ENCODE assay signal across 20 cellular contexts in the genomic region with DNA sequence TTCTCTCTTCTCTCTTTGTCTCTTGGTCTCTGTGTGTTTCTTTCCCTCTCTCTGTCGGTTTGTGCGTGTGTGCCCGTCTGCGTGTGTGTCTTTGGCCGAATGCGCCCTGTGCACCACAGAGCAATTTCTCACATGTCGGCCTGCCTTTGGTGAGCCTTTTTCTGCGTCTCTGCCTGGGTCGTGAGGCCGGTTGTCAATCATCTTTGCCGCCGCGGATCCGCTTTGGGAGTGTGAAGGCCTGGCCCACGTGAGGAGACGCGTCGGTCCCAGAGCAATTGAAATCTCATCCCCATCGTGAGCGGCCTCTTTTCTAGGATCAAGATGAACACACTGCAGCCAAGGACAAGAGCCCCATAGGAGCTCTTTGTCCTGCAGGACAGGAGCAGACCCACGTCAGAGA.
DNase-seq lines count a peak whose midpoint lies in the region; TF ChIP-seq lines count a peak whose summit lies in the region.
"Had no signal": no experiment of that assay in that cellular context is flagged by ENCODE, and none has a peak within 500 bp of the region (broad histone marks: within the 10 kb centered on the region; RNA-seq: fewer than 3 reads in every experiment).

No MANE protein-coding gene starts in this region.

- in situ Hi-C loops in GM23248 (cut with MboI) = no loop called here

- no peak overlapping the region for H3K4me2 ChIP-seq in GM23248 (ENCODE audit: unreplicated experiment)
- H3K4me2 ChIP-seq: A549; BLaER1 treated with 17β-estradiol and CSF1 and Interleukin-3, amounts not matched to agents 10 nM and 100 nM; GM23338 had no signal

- H3K27me3 Mint-ChIP-seq in chondrocyte (ENCODE audit: low read depth) (no peaks in the 10 kb centered on the region), nephron progenitor cell (ENCODE audit: low read depth, poor library complexity) (peaks cover 4% of the 10 kb centered on the region)
- H3K27me3 Mint-ChIP-seq: CD4-positive, alpha-beta T cell; CD8-positive, alpha-beta memory T cell had no signal

- H2AFZ ChIP-seq in GM23248 = peak overlapping the region; percentile 71; the same call in 1 of the 2 replicates
- H2AFZ ChIP-seq: GM23338 had no signal

- H3K27ac ChIP-seq in GM23248 = no peak overlapping the region
- H3K27ac ChIP-seq: A549; BLaER1 treated with 17β-estradiol and CSF1 and Interleukin-3, amounts not matched to agents 10 nM and 100 nM had no signal

- H3K9ac ChIP-seq in GM23248 = no peak overlapping the region
- H3K9ac ChIP-seq: BLaER1 treated with 17β-estradiol and CSF1 and Interleukin-3, amounts not matched to agents 10 nM and 100 nM had no signal

- peak; percentile 31 for DNase-seq in NCI-H2227 (lab: John Stamatoyannopoulos, UW; ENCODE audit: unreplicated experiment)
- no peak for DNase-seq in NCI-H2227 treated with DMSO at 0.1 percent for 48 hours (lab: John Stamatoyannopoulos, UW)
- no peak for DNase-seq in GM23248
- peak; percentile 77 for DNase-seq in chondrocyte (ENCODE audit: low spot score)
- DNase-seq in nephron progenitor cell = no peak
- no peak for DNase-seq in globus pallidus (ENCODE audit: low spot score)
- DNase-seq in medulla oblongata (ENCODE audit: extremely low spot score) = no peak
- DNase-seq: 8988T; ACHN; AML-193; CD4-positive, alpha-beta T cell; GDM1 had no signal

- H3K9me3 Mint-ChIP-seq in chondrocyte (ENCODE audit: low read depth) (peaks cover 18% of the 10 kb centered on the region), nephron progenitor cell (peaks cover 14% of the 10 kb centered on the region)
- H3K9me3 Mint-ChIP-seq: CD4-positive, alpha-beta T cell; CD8-positive, alpha-beta memory T cell had no signal

- H3K4me3 ChIP-seq in GM23248 = no peak overlapping the region
- H3K4me3 ChIP-seq: A549; BLaER1 treated with 17β-estradiol and CSF1 and Interleukin-3, amounts not matched to agents 10 nM and 100 nM; GM12878; GM23338 had no signal

- H3K9me2 ChIP-seq in GM23248 (ENCODE audit: insufficient read depth) = no peaks in the 10 kb centered on the region

- no peaks in the 10 kb centered on the region for H3K36me3 ChIP-seq in GM23248 (ENCODE audit: low read depth)
- H3K36me3 ChIP-seq: BE2C; BLaER1 treated with 17β-estradiol and CSF1 and Interleukin-3, amounts not matched to agents 10 nM and 100 nM had no signal

- H3K4me3 Mint-ChIP-seq in chondrocyte (ENCODE audit: unreplicated experiment) (no peak overlapping the region), nephron progenitor cell (no peak overlapping the region)
- H3K4me3 Mint-ChIP-seq: CD14-positive monocyte; CD4-positive, alpha-beta T cell; CD8-positive, alpha-beta memory T cell; GM23338; H9 had no signal

- H3K9me3 ChIP-seq in GM23248 (ENCODE audit: low read depth) = no peaks in the 10 kb centered on the region
- H3K9me3 ChIP-seq: A549; BE2C; BLaER1 treated with 17β-estradiol and CSF1 and Interleukin-3, amounts not matched to agents 10 nM and 100 nM had no signal

- no peak overlapping the region for H3K27ac Mint-ChIP-seq in chondrocyte (ENCODE audit: unreplicated experiment)
- peak overlapping the region; percentile 70 for H3K27ac Mint-ChIP-seq in nephron progenitor cell
- H3K27ac Mint-ChIP-seq: CD14-positive monocyte; CD8-positive, alpha-beta memory T cell; GM23338 had no signal

- H3F3A ChIP-seq in GM23248 (ENCODE audit: insufficient read depth) = no peaks in the 10 kb centered on the region

- TF ChIP-seq CTCF in chondrocyte (IDR thresholded peaks at IDR 0.05) (no peak), nephron progenitor cell (IDR thresholded peaks at IDR 0.05) (no peak)

- 80 to 92% methylated on average over 14 to 21 of the region's 21 CpGs for WGBS in GM23248 (ENCODE audit: low coverage in 1 of 2, low lambda C conversion rate in 2 of 2, missing lambda C conversion rate in 2 of 2), 2 experiments

- H3K36me3 Mint-ChIP-seq in chondrocyte (ENCODE audit: low read depth) (peaks cover 3% of the 10 kb centered on the region), nephron progenitor cell (ENCODE audit: low read depth) (no peaks in the 10 kb centered on the region)
- H3K36me3 Mint-ChIP-seq: CD14-positive monocyte; CD8-positive, alpha-beta memory T cell had no signal

- no peaks in the 10 kb centered on the region for H3K4me1 Mint-ChIP-seq in chondrocyte (ENCODE audit: low read depth)
- H3K4me1 Mint-ChIP-seq in nephron progenitor cell = no peaks in the 10 kb centered on the region
- H3K4me1 Mint-ChIP-seq: CD14-positive monocyte, GM23338, H9 had no signal

- H3K79me2 ChIP-seq in GM23248 (ENCODE audit: insufficient read depth) = no peaks in the 10 kb centered on the region

- no peaks in the 10 kb centered on the region for H3K27me3 ChIP-seq in GM23248 (replicated peaks; ENCODE audit: insufficient read depth)
- H3K27me3 ChIP-seq: BE2C; BLaER1 treated with 17β-estradiol and CSF1 and Interleukin-3, amounts not matched to agents 10 nM and 100 nM had no signal

- no peaks in the 10 kb centered on the region for H4K20me1 ChIP-seq in GM23248 (ENCODE audit: insufficient read depth)
- H4K20me1 ChIP-seq: BLaER1 treated with 17β-estradiol and CSF1 and Interleukin-3, amounts not matched to agents 10 nM and 100 nM had no signal

- no peaks in the 10 kb centered on the region for H3K4me1 ChIP-seq in GM23248 (ENCODE audit: insufficient read depth)
- H3K4me1 ChIP-seq: A549; BE2C; BLaER1 treated with 17β-estradiol and CSF1 and Interleukin-3, amounts not matched to agents 10 nM and 100 nM had no signal

Comparison
In these comparisons a context has a peak if more than half of its experiments do, and no peak if none do; other contexts are left out.
1. DNase-seq: peak in NCI-H2227 (single experiment) and chondrocyte (single experiment); none in NCI-H2227 treated with DMSO at 0.1 percent for 48 hours (single experiment), GM23248 (single experiment), nephron progenitor cell (single experiment), globus pallidus (single experiment) and medulla oblongata (single experiment).